2 cellular contexts compared by ENCODE assay signal in the genomic region with DNA sequence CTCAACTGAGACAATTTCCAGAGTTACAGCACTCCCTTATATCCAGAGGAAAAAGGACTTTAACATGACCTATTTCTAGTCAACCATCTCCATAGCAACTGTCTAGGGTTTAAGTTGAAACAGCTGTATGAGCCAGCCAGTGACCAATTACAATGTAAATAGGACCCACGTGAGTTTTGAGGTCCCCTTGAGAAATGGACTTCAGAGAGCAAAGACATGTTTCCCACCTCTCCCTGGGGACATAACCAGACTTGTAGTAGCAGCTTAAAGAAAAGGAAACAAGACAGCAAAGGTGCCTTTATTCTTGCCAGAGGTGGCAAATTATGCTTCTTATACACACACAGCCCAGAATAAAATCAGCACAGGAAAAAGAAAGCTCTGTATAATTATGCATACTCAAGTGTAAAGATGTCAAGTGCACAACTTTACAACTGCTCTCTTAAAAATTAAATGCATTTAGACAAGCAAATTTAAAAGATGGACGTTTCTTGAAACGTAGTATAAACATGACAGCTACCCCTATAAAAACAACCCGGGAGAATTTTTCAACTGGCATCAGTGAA.
TF ChIP-seq lines count a peak whose summit lies in the region.

No MANE protein-coding gene starts in this region.

TF ChIP-seq in HepG2, 621 proteins besides CTCF, POLR2A, EP300 and RAD21 (continues in another document):
- no peak for TF ChIP-seq TFDP1 (CRISPR knock-in tag; IDR thresholded peaks at IDR 0.05; ENCODE audit: borderline replicate concordance)
- no peak for TF ChIP-seq POLR2G (IDR thresholded peaks at IDR 0.05; ENCODE audit: low read depth, low read length)
- TF ChIP-seq SMAD1 (CRISPR knock-in tag; IDR thresholded peaks at IDR 0.05; ENCODE audit: borderline replicate concordance, low read depth) = no peak
- TF ChIP-seq NFYC (CRISPR knock-in tag; IDR thresholded peaks at IDR 0.05) = peak; percentile 40; the same call in 1 of the 2 replicates
- no peak for TF ChIP-seq AKNA (CRISPR knock-in tag; IDR thresholded peaks at IDR 0.05; ENCODE audit: borderline replicate concordance)
- TF ChIP-seq ZNF256 (CRISPR knock-in tag; conservative IDR thresholded peaks at IDR 0.05) = no peak
- TF ChIP-seq ZNF800 (CRISPR knock-in tag; IDR thresholded peaks at IDR 0.05) = no peak
- TF ChIP-seq NR2F2 (IDR thresholded peaks at IDR 0.05; ENCODE audit: borderline replicate concordance, low read depth) = no peak
- TF ChIP-seq ZNF879 (CRISPR knock-in tag; IDR thresholded peaks at IDR 0.05) = no peak
- no peak for TF ChIP-seq MTERF4 (CRISPR knock-in tag; IDR thresholded peaks at IDR 0.05)
- peak; percentile 73 for TF ChIP-seq JUND (CRISPR knock-in tag; IDR thresholded peaks at IDR 0.05)
- TF ChIP-seq ATRX (CRISPR knock-in tag; IDR thresholded peaks at IDR 0.05; ENCODE audit: borderline replicate concordance) = no peak
- TF ChIP-seq TBX3 (IDR thresholded peaks at IDR 0.05; ENCODE audit: borderline replicate concordance) = no peak
- no peak for TF ChIP-seq KDM1A (CRISPR knock-in tag; IDR thresholded peaks at IDR 0.05)
- 0 out of 2 replicates have a peak, but pooled peaks have one; percentile 21 for TF ChIP-seq MEF2D (CRISPR knock-in tag; IDR thresholded peaks at IDR 0.05)
- TF ChIP-seq ZNF816 (CRISPR knock-in tag; IDR thresholded peaks at IDR 0.05; ENCODE audit: borderline replicate concordance) = no peak
- peak; percentile 68 for TF ChIP-seq ASH2L (IDR thresholded peaks at IDR 0.05; ENCODE audit: insufficient read length, low read depth, low read length)
- no peak for TF ChIP-seq ZNF546 (CRISPR knock-in tag; conservative IDR thresholded peaks at IDR 0.05)
- TF ChIP-seq KAT8 (CRISPR knock-in tag; IDR thresholded peaks at IDR 0.05) = peak; percentile 37; the same call in 1 of the 2 replicates
- no peak for TF ChIP-seq SRF (IDR thresholded peaks at IDR 0.05; ENCODE audit: low read depth, low read length)
- no peak for TF ChIP-seq GATA4 (IDR thresholded peaks at IDR 0.05; ENCODE audit: borderline replicate concordance, low read depth)
- peak; percentile 79 for TF ChIP-seq SIN3A (IDR thresholded peaks at IDR 0.05; ENCODE audit: borderline replicate concordance, low read depth, low read length)
- TF ChIP-seq ZNF768 (CRISPR knock-in tag; IDR thresholded peaks at IDR 0.05) = no peak

TF ChIP-seq in GM23338, 12 proteins besides CTCF, POLR2A, EP300 and RAD21:
- TF ChIP-seq ZNF462 (CRISPR knock-in tag; IDR thresholded peaks at IDR 0.05) (no peak), NANOG (IDR thresholded peaks at IDR 0.05; ENCODE audit: borderline replicate concordance) (no peak), CREB1 (CRISPR knock-in tag; IDR thresholded peaks at IDR 0.05; ENCODE audit: low read depth) (no peak), JUNB (IDR thresholded peaks at IDR 0.05; ENCODE audit: unreplicated experiment) (no peak), STAT1 (IDR thresholded peaks at IDR 0.05; ENCODE audit: unreplicated experiment) (no peak), ZNF114 (CRISPR knock-in tag; IDR thresholded peaks at IDR 0.05) (no peak), EZH2 (IDR thresholded peaks at IDR 0.05; ENCODE audit: low read depth, unreplicated experiment) (no peak), ZNF331 (CRISPR knock-in tag; IDR thresholded peaks at IDR 0.05; ENCODE audit: low read depth) (no peak), ETS1 (IDR thresholded peaks at IDR 0.05) (no peak), EZH2phosphoT487 (IDR thresholded peaks at IDR 0.05; ENCODE audit: unreplicated experiment) (no peak), POLR2AphosphoS5 (IDR thresholded peaks at IDR 0.05; ENCODE audit: low read depth) (no peak)
- TF ChIP-seq, protein P1, sequence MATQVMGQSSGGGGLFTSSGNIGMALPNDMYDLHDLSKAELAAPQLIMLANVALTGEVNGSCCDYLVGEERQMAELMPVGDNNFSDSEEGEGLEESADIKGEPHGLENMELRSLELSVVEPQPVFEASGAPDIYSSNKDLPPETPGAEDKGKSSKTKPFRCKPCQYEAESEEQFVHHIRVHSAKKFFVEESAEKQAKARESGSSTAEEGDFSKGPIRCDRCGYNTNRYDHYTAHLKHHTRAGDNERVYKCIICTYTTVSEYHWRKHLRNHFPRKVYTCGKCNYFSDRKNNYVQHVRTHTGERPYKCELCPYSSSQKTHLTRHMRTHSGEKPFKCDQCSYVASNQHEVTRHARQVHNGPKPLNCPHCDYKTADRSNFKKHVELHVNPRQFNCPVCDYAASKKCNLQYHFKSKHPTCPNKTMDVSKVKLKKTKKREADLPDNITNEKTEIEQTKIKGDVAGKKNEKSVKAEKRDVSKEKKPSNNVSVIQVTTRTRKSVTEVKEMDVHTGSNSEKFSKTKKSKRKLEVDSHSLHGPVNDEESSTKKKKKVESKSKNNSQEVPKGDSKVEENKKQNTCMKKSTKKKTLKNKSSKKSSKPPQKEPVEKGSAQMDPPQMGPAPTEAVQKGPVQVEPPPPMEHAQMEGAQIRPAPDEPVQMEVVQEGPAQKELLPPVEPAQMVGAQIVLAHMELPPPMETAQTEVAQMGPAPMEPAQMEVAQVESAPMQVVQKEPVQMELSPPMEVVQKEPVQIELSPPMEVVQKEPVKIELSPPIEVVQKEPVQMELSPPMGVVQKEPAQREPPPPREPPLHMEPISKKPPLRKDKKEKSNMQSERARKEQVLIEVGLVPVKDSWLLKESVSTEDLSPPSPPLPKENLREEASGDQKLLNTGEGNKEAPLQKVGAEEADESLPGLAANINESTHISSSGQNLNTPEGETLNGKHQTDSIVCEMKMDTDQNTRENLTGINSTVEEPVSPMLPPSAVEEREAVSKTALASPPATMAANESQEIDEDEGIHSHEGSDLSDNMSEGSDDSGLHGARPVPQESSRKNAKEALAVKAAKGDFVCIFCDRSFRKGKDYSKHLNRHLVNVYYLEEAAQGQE (IDR thresholded peaks at IDR 0.05; ENCODE audit: unreplicated experiment) = no peak
